In genomic region chr2:233489143-233489542, GRCh38 we compare ENCODE assay signal across 24 cellular contexts.
DNase-seq lines count a peak whose midpoint lies in the region; ATAC-seq, FAIRE-seq and TF ChIP-seq lines count a peak whose summit lies in the region.
"Had no signal": no experiment of that assay in that cellular context is flagged by ENCODE, and none has a peak within 500 bp of the region (broad histone marks: within the 10 kb centered on the region; RNA-seq: fewer than 3 reads in every experiment).

No MANE protein-coding gene starts in this region.

- H3K14ac ChIP-seq in H9 (ENCODE audit: insufficient read depth, low read length) = no peak overlapping the region

- H3K4ac ChIP-seq in H9 (ENCODE audit: low read depth, low read length) = no peak overlapping the region

- no peak overlapping the region for H3K27ac ChIP-seq in H9 (ENCODE audit: insufficient read length, low read depth, low read length)
- H3K27ac ChIP-seq in astrocyte (ENCODE audit: low read depth, low read length) = peak overlapping the region; percentile 94
- H3K27ac ChIP-seq in left lung = peak overlapping the region; percentile 42 to 74
- peak overlapping the region; percentile 31 for H3K27ac ChIP-seq in temporal lobe (ENCODE audit: low read depth, low read length)
- H3K27ac ChIP-seq: BLaER1 treated with 17β-estradiol and CSF1 and Interleukin-3, amounts not matched to agents 10 nM and 100 nM; gastrocnemius medialis; hepatocyte had no signal

- H3K4me2 ChIP-seq in H9 (ENCODE audit: insufficient read depth, insufficient read length, low read length) (no peak overlapping the region), astrocyte (ENCODE audit: low read length) (peak overlapping the region; percentile 35)
- H3K4me2 ChIP-seq: BLaER1 treated with 17β-estradiol and CSF1 and Interleukin-3, amounts not matched to agents 10 nM and 100 nM; hepatocyte had no signal

- no peak overlapping the region for H3K23ac ChIP-seq in H9 (ENCODE audit: insufficient read length, low read depth, low read length)

- H3K4me3 Mint-ChIP-seq in H9 (no peak overlapping the region), astrocyte (ENCODE audit: unreplicated experiment) (peak overlapping the region; percentile 30)
- no peak overlapping the region for H3K4me3 Mint-ChIP-seq in activated naive CD8-positive, alpha-beta T cell treated with anti-CD3 and anti-CD28 coated beads for 36 hours
- H3K4me3 Mint-ChIP-seq: activated CD4-positive, alpha-beta memory T cell treated with anti-CD3 and anti-CD28 coated beads, Interleukin-2, amount 10 ng/mL, durations not matched to agents 7 days and 5 days; activated naive CD8-positive, alpha-beta T cell; nephron; T-cell had no signal

- no peak overlapping the region for H4K5ac ChIP-seq in H9 (ENCODE audit: insufficient read length, low read depth, low read length)

- peaks cover 0 to under 1% of the 10 kb centered on the region in 2 experiments; a peak in 1 of 5 replicates for H3K9me3 Mint-ChIP-seq in H9
- H3K9me3 Mint-ChIP-seq in astrocyte (ENCODE audit: unreplicated experiment) = no peaks in the 10 kb centered on the region
- H3K9me3 Mint-ChIP-seq in activated naive CD8-positive, alpha-beta T cell treated with anti-CD3 and anti-CD28 coated beads for 36 hours = no peaks in the 10 kb centered on the region
- H3K9me3 Mint-ChIP-seq: activated CD4-positive, alpha-beta memory T cell treated with anti-CD3 and anti-CD28 coated beads, Interleukin-2, amount 10 ng/mL, durations not matched to agents 7 days and 5 days; nephron; T-cell had no signal

- H3K79me1 ChIP-seq in H9 (ENCODE audit: insufficient read depth, low read depth, low read length, poor library complexity, severe bottlenecking) = no peaks in the 10 kb centered on the region

- no peaks in the 10 kb centered on the region for H3K23me2 ChIP-seq in H9 (ENCODE audit: insufficient read length, low read depth, low read length, poor library complexity, severe bottlenecking)

- H3K27ac Mint-ChIP-seq in H9 (peak overlapping the region; percentile 9 to 63 (median 37); a peak in 3 of 7 replicates), astrocyte (ENCODE audit: unreplicated experiment) (peak overlapping the region; percentile 66)
- no peak overlapping the region for H3K27ac Mint-ChIP-seq in activated naive CD8-positive, alpha-beta T cell treated with anti-CD3 and anti-CD28 coated beads for 36 hours
- H3K27ac Mint-ChIP-seq: activated CD4-positive, alpha-beta memory T cell treated with anti-CD3 and anti-CD28 coated beads, Interleukin-2, amount 10 ng/mL, durations not matched to agents 7 days and 5 days; activated naive CD8-positive, alpha-beta T cell; nephron; T-cell had no signal

- no peaks in the 10 kb centered on the region for H3K4me1 Mint-ChIP-seq in H9
- H3K4me1 Mint-ChIP-seq in astrocyte (ENCODE audit: low read depth, unreplicated experiment) = peaks cover 39% of the 10 kb centered on the region
- H3K4me1 Mint-ChIP-seq in activated naive CD8-positive, alpha-beta T cell treated with anti-CD3 and anti-CD28 coated beads for 36 hours = peaks cover 1% of the 10 kb centered on the region
- H3K4me1 Mint-ChIP-seq: activated CD4-positive, alpha-beta memory T cell treated with anti-CD3 and anti-CD28 coated beads, Interleukin-2, amount 10 ng/mL, durations not matched to agents 7 days and 5 days; T-cell had no signal

- H3K79me2 ChIP-seq in H9 (ENCODE audit: insufficient read depth, low read length) (no peaks in the 10 kb centered on the region), astrocyte (ENCODE audit: insufficient read depth, low read length) (no peaks in the 10 kb centered on the region)
- H3K79me2 ChIP-seq: hepatocyte had no signal

- no peak overlapping the region for H4K8ac ChIP-seq in H9 (replicated peaks; ENCODE audit: insufficient read length, low read depth, low read length)

- in situ Hi-C loops in G401 (cut with HindIII; ENCODE audit: low sequenced_read_pairs) = no loop called here

- H2AK5ac ChIP-seq in H9 (ENCODE audit: insufficient read length, low read length) = no peak overlapping the region

- H3K18ac ChIP-seq in H9 (ENCODE audit: insufficient read length, low read depth, low read length) = no peak overlapping the region

- no peak overlapping the region for H3K56ac ChIP-seq in H9 (ENCODE audit: insufficient read length, low read depth, low read length)

- H4K20me1 ChIP-seq in H9 (ENCODE audit: control insufficient read depth, insufficient read depth, insufficient read length) (no peaks in the 10 kb centered on the region), astrocyte (ENCODE audit: insufficient read depth, low read length) (no peaks in the 10 kb centered on the region)
- H4K20me1 ChIP-seq: BLaER1 treated with 17β-estradiol and CSF1 and Interleukin-3, amounts not matched to agents 10 nM and 100 nM had no signal

- intact Hi-C loops in left lung (cut with DNase I) = no loop called here

- H3K36me3 Mint-ChIP-seq in H9 (ENCODE audit: insufficient read depth in 1 of 3, low read depth in 3 of 3) (peaks cover 7 to 11% (median 9%) of the 10 kb centered on the region in 3 experiments; a peak in 5 of 7 replicates), astrocyte (ENCODE audit: low read depth, unreplicated experiment) (peaks cover 6% of the 10 kb centered on the region)
- peaks cover 2% of the 10 kb centered on the region for H3K36me3 Mint-ChIP-seq in activated naive CD8-positive, alpha-beta T cell treated with anti-CD3 and anti-CD28 coated beads for 36 hours

- H2BK5ac ChIP-seq in H9 (ENCODE audit: insufficient read length, low read length) = no peak overlapping the region

- no peak for ATAC-seq in left lung
- ATAC-seq: esophagus mucosa, gastrocnemius medialis, left lobe of liver, T-cell had no signal

- no peak for TF ChIP-seq CTCF in H9 (conservative IDR thresholded peaks at IDR 0.05)
- TF ChIP-seq CTCF in astrocyte (IDR thresholded peaks at IDR 0.05; ENCODE audit: insufficient read depth, low read depth, low read length) = no peak
- no peak for TF ChIP-seq CTCF in left lung (IDR thresholded peaks at IDR 0.05)

- no peak overlapping the region for H4K91ac ChIP-seq in H9 (ENCODE audit: insufficient read length, low read depth, low read length)

- H3K27me3 ChIP-seq in H9 (ENCODE audit: insufficient read depth, low read length) (no peaks in the 10 kb centered on the region), astrocyte (ENCODE audit: insufficient read depth, low read length) (no peaks in the 10 kb centered on the region), left lung (no peaks in the 10 kb centered on the region)
- H3K27me3 ChIP-seq: BLaER1 treated with 17β-estradiol and CSF1 and Interleukin-3, amounts not matched to agents 10 nM and 100 nM; gastrocnemius medialis; hepatocyte had no signal

- no peak overlapping the region for H2BK15ac ChIP-seq in H9 (ENCODE audit: low read depth, low read length)

- no peak for FAIRE-seq in astrocyte (lab: Jason Lieb, UNC)
- FAIRE-seq: GM12891 had no signal

- H2AFZ ChIP-seq in H9 (ENCODE audit: low read length) (no peak overlapping the region), astrocyte (ENCODE audit: low read depth, low read length) (no peak overlapping the region)
- H2AFZ ChIP-seq: hepatocyte had no signal

- no CpG with 5 or more reads among the region's 10 CpGs for WGBS in H9 (ENCODE audit: extremely low coverage, insufficient read length, low lambda C conversion rate)

- H3K27me3 Mint-ChIP-seq in H9 (ENCODE audit: low read depth) = no peaks in the 10 kb centered on the region
- H3K27me3 Mint-ChIP-seq in astrocyte (ENCODE audit: low read depth, unreplicated experiment) = no peaks in the 10 kb centered on the region
- H3K27me3 Mint-ChIP-seq in activated naive CD8-positive, alpha-beta T cell treated with anti-CD3 and anti-CD28 coated beads for 36 hours = no peaks in the 10 kb centered on the region
- H3K27me3 Mint-ChIP-seq: activated CD4-positive, alpha-beta memory T cell treated with anti-CD3 and anti-CD28 coated beads, Interleukin-2, amount 10 ng/mL, durations not matched to agents 7 days and 5 days; activated naive CD8-positive, alpha-beta T cell; T-cell had no signal

- no peaks in the 10 kb centered on the region for H3K4me1 ChIP-seq in H9 (ENCODE audit: insufficient read depth, low read length)
- H3K4me1 ChIP-seq in astrocyte (ENCODE audit: insufficient read depth, low read length) = peaks cover 33% of the 10 kb centered on the region
- H3K4me1 ChIP-seq in left lung = peaks cover 19 to 20% of the 10 kb centered on the region in 2 donors
- H3K4me1 ChIP-seq: BLaER1 treated with 17β-estradiol and CSF1 and Interleukin-3, amounts not matched to agents 10 nM and 100 nM; gastrocnemius medialis had no signal

- H3K9me3 ChIP-seq in H9 (ENCODE audit: control insufficient read depth, low read depth, low read length) (no peaks in the 10 kb centered on the region), astrocyte (ENCODE audit: insufficient read depth, low read depth, low read length) (no peaks in the 10 kb centered on the region), left lung (no peaks in the 10 kb centered on the region)
- H3K9me3 ChIP-seq: BLaER1 treated with 17β-estradiol and CSF1 and Interleukin-3, amounts not matched to agents 10 nM and 100 nM; gastrocnemius medialis had no signal

- no peak for DNase-seq in H9
- no peak for DNase-seq in astrocyte (ENCODE audit: low read depth)
- DNase-seq in left lung = no peak
- no peak for DNase-seq in NK-92 (lab: John Stamatoyannopoulos, UW; ENCODE audit: unreplicated experiment)
- no peak for DNase-seq in G401 (ENCODE audit: low spot score)
- no peak for DNase-seq in activated naive CD8-positive, alpha-beta T cell treated with anti-CD3 and anti-CD28 coated beads for 36 hours
- no peak for DNase-seq in GM03348 (ENCODE audit: low spot score)
- DNase-seq: activated CD4-positive, alpha-beta memory T cell treated with anti-CD3 and anti-CD28 coated beads, Interleukin-2, amount 10 ng/mL, durations not matched to agents 7 days and 5 days; activated CD4-positive, CD25-positive, alpha-beta regulatory T cell treated with anti-CD3 and anti-CD28 coated beads, Interleukin-2, amount 50 U/mL, for 72 hours; effector memory CD4-positive, alpha-beta T cell; gastrocnemius medialis; NCI-H2081 treated with DMSO at 0.1 percent for 48 hours; NCI-H82; OCI-M1; SHP77 treated with DMSO at 0.1 percent for 48 hours; T-cell had no signal

- H2BK12ac ChIP-seq in H9 (ENCODE audit: insufficient read length, low read depth, low read length) = no peak overlapping the region

- no peak overlapping the region for H3T11ph ChIP-seq in H9 (ENCODE audit: low read length)

- H2BK20ac ChIP-seq in H9 (ENCODE audit: low read depth, low read length, poor library complexity, severe bottlenecking) = no peak overlapping the region

- H3K9ac ChIP-seq in H9 (ENCODE audit: extremely low read depth, insufficient read length, low read length) (no peak overlapping the region), astrocyte (ENCODE audit: low read length) (peak overlapping the region; percentile 71)
- H3K9ac ChIP-seq: BLaER1 treated with 17β-estradiol and CSF1 and Interleukin-3, amounts not matched to agents 10 nM and 100 nM had no signal

- H3K36me3 ChIP-seq in astrocyte (ENCODE audit: insufficient read depth, low read length) (peaks cover 8% of the 10 kb centered on the region), left lung (peaks cover 0 to 45% of the 10 kb centered on the region in 2 donors)

- H3K4me3 ChIP-seq in astrocyte (ENCODE audit: insufficient read depth, low read depth, low read length) (no peak overlapping the region), left lung (no peak overlapping the region)
- H3K4me3 ChIP-seq: BLaER1 treated with 17β-estradiol and CSF1 and Interleukin-3, amounts not matched to agents 10 nM and 100 nM; gastrocnemius medialis; hepatocyte had no signal

- no peak overlapping the region for H2BK120ac ChIP-seq in H9 (ENCODE audit: low read depth, low read length, poor library complexity, severe bottlenecking)
